In genomic region chr19:55368701-55369563, GRCh38 we compare ENCODE assay signal across 9 cellular contexts. TPM values are rescaled to one million over a fixed set of nuclear protein-coding genes. Genes with fewer than 3 reads are reported as not detected.
DNase-seq lines count a peak whose midpoint lies in the region; ATAC-seq, FAIRE-seq and TF ChIP-seq lines count a peak whose summit lies in the region.
"Had no signal": no experiment of that assay in that cellular context is flagged by ENCODE, and none has a peak within 500 bp of the region (broad histone marks: within the 10 kb centered on the region; RNA-seq: fewer than 3 reads in every experiment).

No MANE protein-coding gene starts in this region.

- H3K27me3 ChIP-seq in HepG2 (ENCODE audit: control insufficient read depth in 1 of 2, insufficient read depth in 2 of 2, low read length in 2 of 2) (peaks cover 7 to 35% of the 10 kb centered on the region in 2 experiments; a peak in 4 of 5 replicates), esophagus squamous epithelium (peaks cover 17 to 92% (median 34%) of the 10 kb centered on the region in 4 donors)

- H3K79me2 ChIP-seq in HepG2 (ENCODE audit: insufficient read depth, low read length): no peaks in the 10 kb centered on the region

- no peaks in the 10 kb centered on the region for H3K36me3 ChIP-seq in HepG2 (replicated peaks in 1 of 2; ENCODE audit: control insufficient read depth in 1 of 2, insufficient read depth in 2 of 2, low read length in 2 of 2)
- H3K36me3 ChIP-seq in esophagus squamous epithelium: no peaks in the 10 kb centered on the region

- TF ChIP-seq POLR2A in HepG2 (IDR thresholded peaks at IDR 0.05; ENCODE audit: insufficient read depth in 1 of 2, low read depth in 2 of 2, low read length in 2 of 2) (no peak), esophagus squamous epithelium (IDR thresholded peaks at IDR 0.05) (no peak)

- H3K4me3 ChIP-seq in AG09309 (ENCODE audit: control insufficient read depth, low read depth, low read length) (peak overlapping the region; percentile 67), astrocyte of the cerebellum (ENCODE audit: low read depth, low read length) (peak overlapping the region; percentile 40), HepG2 (replicated peaks in 1 of 3; ENCODE audit: insufficient read depth in 1 of 3, low read depth in 2 of 3, low read length in 3 of 3) (peak overlapping the region in 2 of 3 experiments; percentile 42 to 59; a peak in 3 of 6 replicates), esophagus squamous epithelium (peak overlapping the region in 2 of 4 donors; percentile 39 to 58)

- TF ChIP-seq CTCF in AG09309 (IDR thresholded peaks at IDR 0.05; ENCODE audit: control insufficient read depth, insufficient read depth, low read depth, low read length, missing control alignments) (no peak), astrocyte of the cerebellum (IDR thresholded peaks at IDR 0.05; ENCODE audit: low read depth, low read length, missing control alignments) (no peak), HepG2 (CRISPR knock-in tag; IDR thresholded peaks at IDR 0.05) (no peak), esophagus squamous epithelium (IDR thresholded peaks at IDR 0.05) (no peak)

- CTCF ChIA-PET in HepG2 (lab: Yijun Ruan, JAX; ENCODE audit: low intra/inter-chr PET ratio, low total read pairs): no interaction called here

- POLR2A ChIA-PET in HepG2 (lab: Yijun Ruan, JAX): interaction anchor here (0.9 to 2.2 kb wide), 4 partner anchors 10 to 110 kb away, joined by 3 to 9 read pairs (median 3); partner anchors contain the start of genes PPP6R1 and UBE2S

- intact Hi-C loops in HepG2 (cut with micrococcal nuclease; ENCODE audit: unreplicated experiment) (no loop called here), esophagus squamous epithelium (cut with DNase I) (no loop called here)

- DNase-seq in AG09309 (ENCODE audit: low read depth) (no peak), HCEC 1CT (peak; percentile 23), astrocyte of the cerebellum (ENCODE audit: low read depth) (no peak), HepG2 (ENCODE audit: low spot score) (no peak), GF-D8 (lab: John Stamatoyannopoulos, UW) (no peak), NCI-H187 (lab: John Stamatoyannopoulos, UW) (no peak), esophagus squamous epithelium (lab: John Stamatoyannopoulos, UW) (no peak)

- H3K4me1 ChIP-seq in HepG2 (ENCODE audit: insufficient read depth, low read length) (peaks cover 38% of the 10 kb centered on the region), esophagus squamous epithelium (peaks cover 14 to 31% (median 20%) of the 10 kb centered on the region in 3 donors)

- H2AFZ ChIP-seq in HepG2 (ENCODE audit: low read length): no peak overlapping the region

- 14% methylated on average over 12 of the region's 54 CpGs for WGBS in HepG2 (ENCODE audit: low lambda C conversion rate)
- WGBS in esophagus squamous epithelium, 2 donors: 8 to 13% methylated on average over 2 to 6 of the region's 54 CpGs

- H3K9me3 ChIP-seq in HepG2 (ENCODE audit: low read length) (no peaks in the 10 kb centered on the region), esophagus squamous epithelium (no peaks in the 10 kb centered on the region)

- no peak for FAIRE-seq in HepG2 (lab: Jason Lieb, UNC)

- peak overlapping the region; percentile 63 for H3K4me2 ChIP-seq in HepG2 (ENCODE audit: low read depth, low read length)

- H3K27ac ChIP-seq in HepG2 (ENCODE audit: extremely low read length, insufficient read depth, low read length) (no peak overlapping the region), esophagus squamous epithelium (no peak overlapping the region)

- TF ChIP-seq EP300 in HepG2 (IDR thresholded peaks at IDR 0.05; ENCODE audit: low read depth in 2 of 2, low read length in 2 of 2): no peak
- no peak for TF ChIP-seq EP300 in HepG2 (CRISPR knock-in tag; IDR thresholded peaks at IDR 0.05; ENCODE audit: borderline replicate concordance)

- peak; percentile 63 for ATAC-seq in HepG2
- ATAC-seq in GM21529 (IDR thresholded peaks at IDR 0.05; ENCODE audit: unreplicated experiment): no peak

- no peak overlapping the region for H3K9ac ChIP-seq in HepG2 (ENCODE audit: insufficient read depth, low read depth, low read length)

- in situ Hi-C loops in astrocyte of the cerebellum (cut with HindIII; ENCODE audit: low sequenced_read_pairs): no loop called here
- in situ Hi-C loops in HepG2 (cut with HindIII; ENCODE audit: extremely low pct_ligation_motif_present, low pct_unique_long_range_greater_than_20kb): no loop called here

- H4K20me1 ChIP-seq in HepG2 (ENCODE audit: insufficient read depth, low read length): no peaks in the 10 kb centered on the region

- TF ChIP-seq RAD21 in HepG2 (CRISPR knock-in tag; IDR thresholded peaks at IDR 0.05): no peak

- no TSS peak for BruUV-seq in HepG2 (replicated peaks; lab: Mats Ljungman, UMichigan)

RNA-seq across cellular contexts. Expression of gene IL11, which starts 1.3 kb away (rescaled TPM):
- total RNA-seq in HepG2 (2016; rRNA removed; fragmentation: Illumina TruSeq; extraction: Trizol): 2.9 and 3.0 TPM in 2 replicates
- total RNA-seq in HepG2 (2016; cell fraction: cytosol; rRNA removed; fragmentation: Illumina TruSeq; extraction: Trizol; ENCODE audit: low read depth): 3.4 and 3.8 TPM in 2 replicates
- 1.8 and 3.5 TPM in 2 replicates for total RNA-seq in HepG2 (2016; cell fraction: insoluble cytoplasmic fraction; rRNA removed; fragmentation: Illumina TruSeq; extraction: Trizol)
- 6.4 and 6.5 TPM in 2 replicates for total RNA-seq in HepG2 (2016; cell fraction: membrane; rRNA removed; fragmentation: Illumina TruSeq; extraction: Trizol)
- total RNA-seq in HepG2 (2016; cell fraction: nucleus; rRNA removed; fragmentation: Illumina TruSeq; extraction: Trizol): 1.9 and 2.4 TPM in 2 replicates
- 2.5 and 4.5 TPM in 2 replicates for polyA plus RNA-seq in HepG2 (2011; rRNA removed)
- polyA plus RNA-seq in HepG2 (2011; cell fraction: cytosol; rRNA removed): 2.8 and 3.0 TPM in 2 replicates
- 5.1 and 7.0 TPM in 2 replicates for polyA plus RNA-seq in HepG2 (2011; cell fraction: nucleus; rRNA removed)
- polyA plus RNA-seq in HepG2 (2012): 0.95 and 4.9 TPM in 2 replicates
- 3.0 and 3.3 TPM in 2 replicates for polyA plus RNA-seq in HepG2 (2016; cell fraction: cytosol; fragmentation: Illumina TruSeq; extraction: Trizol; ENCODE audit: low read depth)
- 2.0 and 2.8 TPM in 2 replicates for polyA plus RNA-seq in HepG2 (2016; cell fraction: insoluble cytoplasmic fraction; fragmentation: Illumina TruSeq; extraction: Trizol; ENCODE audit: low read depth)
- polyA plus RNA-seq in HepG2 (2016; cell fraction: membrane; fragmentation: Illumina TruSeq; extraction: Trizol; ENCODE audit: low read depth): 3.5 and 3.7 TPM in 2 replicates
- polyA plus RNA-seq in HepG2 (2016; cell fraction: nucleus; fragmentation: Illumina TruSeq; extraction: Trizol; ENCODE audit: insufficient read depth, low read depth): 3.7 and 4.1 TPM in 2 replicates
- 0.89 and 2.4 TPM in 2 replicates for polyA minus RNA-seq in HepG2 (2011; rRNA and poly(A)+ RNA removed; ENCODE audit: low replicate concordance)
- 2.2 and 2.6 TPM in 2 replicates for polyA minus RNA-seq in HepG2 (2011; cell fraction: cytosol; rRNA and poly(A)+ RNA removed)
- 0.62 and 0.77 TPM in 2 replicates for polyA minus RNA-seq in HepG2 (2011; cell fraction: nucleus; rRNA and poly(A)+ RNA removed)
- not detected for total RNA-seq in esophagus squamous epithelium

RNA-seq across cellular contexts. Expression of gene GARIN5B, which starts 5.9 kb away (rescaled TPM):
- not detected in 2 replicates for total RNA-seq in HepG2 (2016; rRNA removed; fragmentation: Illumina TruSeq; extraction: Trizol)
- not detected in 2 replicates for total RNA-seq in HepG2 (2016; cell fraction: cytosol; rRNA removed; fragmentation: Illumina TruSeq; extraction: Trizol; ENCODE audit: low read depth)
- total RNA-seq in HepG2 (2016; cell fraction: insoluble cytoplasmic fraction; rRNA removed; fragmentation: Illumina TruSeq; extraction: Trizol): not detected in 2 replicates
- total RNA-seq in HepG2 (2016; cell fraction: membrane; rRNA removed; fragmentation: Illumina TruSeq; extraction: Trizol): not detected in 2 replicates
- not detected in 2 replicates for total RNA-seq in HepG2 (2016; cell fraction: nucleus; rRNA removed; fragmentation: Illumina TruSeq; extraction: Trizol)
- polyA plus RNA-seq in HepG2 (2011; rRNA removed): 0.03 TPM in 1 of 2 replicates, not detected in the other
- polyA plus RNA-seq in HepG2 (2011; cell fraction: cytosol; rRNA removed): not detected in 2 replicates
- polyA plus RNA-seq in HepG2 (2011; cell fraction: nucleus; rRNA removed): 0.31 and 0.59 TPM in 2 replicates
- polyA plus RNA-seq in HepG2 (2012): 0.09 TPM in 1 of 2 replicates, not detected in the other
- polyA plus RNA-seq in HepG2 (2016; cell fraction: cytosol; fragmentation: Illumina TruSeq; extraction: Trizol; ENCODE audit: low read depth): not detected in 2 replicates
- not detected in 2 replicates for polyA plus RNA-seq in HepG2 (2016; cell fraction: insoluble cytoplasmic fraction; fragmentation: Illumina TruSeq; extraction: Trizol; ENCODE audit: low read depth)
- not detected in 2 replicates for polyA plus RNA-seq in HepG2 (2016; cell fraction: membrane; fragmentation: Illumina TruSeq; extraction: Trizol; ENCODE audit: low read depth)
- not detected in 2 replicates for polyA plus RNA-seq in HepG2 (2016; cell fraction: nucleus; fragmentation: Illumina TruSeq; extraction: Trizol; ENCODE audit: insufficient read depth, low read depth)
- not detected in 2 replicates for polyA minus RNA-seq in HepG2 (2011; rRNA and poly(A)+ RNA removed; ENCODE audit: low replicate concordance)
- not detected in 2 replicates for polyA minus RNA-seq in HepG2 (2011; cell fraction: cytosol; rRNA and poly(A)+ RNA removed)
- 0.25 TPM in 1 of 2 replicates, not detected in the other for polyA minus RNA-seq in HepG2 (2011; cell fraction: nucleus; rRNA and poly(A)+ RNA removed)
- not detected for total RNA-seq in esophagus squamous epithelium
- total RNA-seq: neural crest cell had no signal

RNA-seq across cellular contexts. Expression of gene TMEM190, which starts 7.7 kb away (rescaled TPM):
- 0.35 TPM in 1 of 2 replicates, not detected in the other for total RNA-seq in HepG2 (2016; rRNA removed; fragmentation: Illumina TruSeq; extraction: Trizol)
- total RNA-seq in HepG2 (2016; cell fraction: cytosol; rRNA removed; fragmentation: Illumina TruSeq; extraction: Trizol; ENCODE audit: low read depth): 0.81 TPM in 1 of 2 replicates, not detected in the other
- total RNA-seq in HepG2 (2016; cell fraction: insoluble cytoplasmic fraction; rRNA removed; fragmentation: Illumina TruSeq; extraction: Trizol): 0.37 and 0.43 TPM in 2 replicates
- 0.59 and 0.72 TPM in 2 replicates for total RNA-seq in HepG2 (2016; cell fraction: membrane; rRNA removed; fragmentation: Illumina TruSeq; extraction: Trizol)
- not detected in 2 replicates for total RNA-seq in HepG2 (2016; cell fraction: nucleus; rRNA removed; fragmentation: Illumina TruSeq; extraction: Trizol)
- 0.83 and 1.6 TPM in 2 replicates for polyA plus RNA-seq in HepG2 (2011; rRNA removed)
- polyA plus RNA-seq in HepG2 (2011; cell fraction: cytosol; rRNA removed): 1.1 and 1.9 TPM in 2 replicates
- polyA plus RNA-seq in HepG2 (2011; cell fraction: nucleus; rRNA removed): 3.0 and 3.8 TPM in 2 replicates
- 1.3 and 1.4 TPM in 2 replicates for polyA plus RNA-seq in HepG2 (2012)
- polyA plus RNA-seq in HepG2 (2016; cell fraction: cytosol; fragmentation: Illumina TruSeq; extraction: Trizol; ENCODE audit: low read depth): 0.54 and 1.0 TPM in 2 replicates
- 0.67 and 0.95 TPM in 2 replicates for polyA plus RNA-seq in HepG2 (2016; cell fraction: insoluble cytoplasmic fraction; fragmentation: Illumina TruSeq; extraction: Trizol; ENCODE audit: low read depth)
- not detected in 2 replicates for polyA plus RNA-seq in HepG2 (2016; cell fraction: membrane; fragmentation: Illumina TruSeq; extraction: Trizol; ENCODE audit: low read depth)
- polyA plus RNA-seq in HepG2 (2016; cell fraction: nucleus; fragmentation: Illumina TruSeq; extraction: Trizol; ENCODE audit: insufficient read depth, low read depth): 1.3 TPM in 1 of 2 replicates, not detected in the other
- polyA minus RNA-seq in HepG2 (2011; rRNA and poly(A)+ RNA removed; ENCODE audit: low replicate concordance): 0.30 TPM in 1 of 2 replicates, not detected in the other
- not detected in 2 replicates for polyA minus RNA-seq in HepG2 (2011; cell fraction: cytosol; rRNA and poly(A)+ RNA removed)
- polyA minus RNA-seq in HepG2 (2011; cell fraction: nucleus; rRNA and poly(A)+ RNA removed): not detected in 2 replicates
- not detected for total RNA-seq in esophagus squamous epithelium
- total RNA-seq: neural crest cell had no signal

RNA-seq across cellular contexts. Expression of gene COX6B2, which starts 14.4 kb away (rescaled TPM):
- not detected in 2 replicates for total RNA-seq in HepG2 (2016; rRNA removed; fragmentation: Illumina TruSeq; extraction: Trizol)
- not detected in 2 replicates for total RNA-seq in HepG2 (2016; cell fraction: cytosol; rRNA removed; fragmentation: Illumina TruSeq; extraction: Trizol; ENCODE audit: low read depth)
- not detected in 2 replicates for total RNA-seq in HepG2 (2016; cell fraction: insoluble cytoplasmic fraction; rRNA removed; fragmentation: Illumina TruSeq; extraction: Trizol)
- total RNA-seq in HepG2 (2016; cell fraction: membrane; rRNA removed; fragmentation: Illumina TruSeq; extraction: Trizol): not detected in 2 replicates
- total RNA-seq in HepG2 (2016; cell fraction: nucleus; rRNA removed; fragmentation: Illumina TruSeq; extraction: Trizol): not detected in 2 replicates
- polyA plus RNA-seq in HepG2 (2011; rRNA removed): 0.16 and 0.21 TPM in 2 replicates
- 0.04 and 0.05 TPM in 2 replicates for polyA plus RNA-seq in HepG2 (2011; cell fraction: cytosol; rRNA removed)
- polyA plus RNA-seq in HepG2 (2011; cell fraction: nucleus; rRNA removed): 0.43 and 1.4 TPM in 2 replicates
- 0.28 TPM in 2 replicates for polyA plus RNA-seq in HepG2 (2012)
- polyA plus RNA-seq in HepG2 (2016; cell fraction: cytosol; fragmentation: Illumina TruSeq; extraction: Trizol; ENCODE audit: low read depth): not detected in 2 replicates
- not detected in 2 replicates for polyA plus RNA-seq in HepG2 (2016; cell fraction: insoluble cytoplasmic fraction; fragmentation: Illumina TruSeq; extraction: Trizol; ENCODE audit: low read depth)
- not detected in 2 replicates for polyA plus RNA-seq in HepG2 (2016; cell fraction: membrane; fragmentation: Illumina TruSeq; extraction: Trizol; ENCODE audit: low read depth)
- not detected in 2 replicates for polyA plus RNA-seq in HepG2 (2016; cell fraction: nucleus; fragmentation: Illumina TruSeq; extraction: Trizol; ENCODE audit: insufficient read depth, low read depth)
- polyA minus RNA-seq in HepG2 (2011; rRNA and poly(A)+ RNA removed; ENCODE audit: low replicate concordance): 0.16 TPM in 1 of 2 replicates, not detected in the other
- polyA minus RNA-seq in HepG2 (2011; cell fraction: cytosol; rRNA and poly(A)+ RNA removed): not detected in 2 replicates
- not detected in 2 replicates for polyA minus RNA-seq in HepG2 (2011; cell fraction: nucleus; rRNA and poly(A)+ RNA removed)
- 1 to 10 TPM in 1 of 4 donors, under 1 TPM in 2, not detected in 1; 0.66 to 1.4 (median 0.95) TPM for total RNA-seq in esophagus squamous epithelium

RNA-seq across cellular contexts. Expression of gene TMEM238, which starts 15.2 kb away (rescaled TPM):
- total RNA-seq in HepG2 (2016; rRNA removed; fragmentation: Illumina TruSeq; extraction: Trizol) (not detected in 2 replicates), esophagus squamous epithelium (10 to 100 TPM; 11.9 to 41.8 (median 27.1) TPM)
- total RNA-seq in HepG2 (2016; cell fraction: cytosol; rRNA removed; fragmentation: Illumina TruSeq; extraction: Trizol; ENCODE audit: low read depth): not detected in 2 replicates
- not detected in 2 replicates for total RNA-seq in HepG2 (2016; cell fraction: insoluble cytoplasmic fraction; rRNA removed; fragmentation: Illumina TruSeq; extraction: Trizol)
- 0.25 TPM in 1 of 2 replicates, not detected in the other for total RNA-seq in HepG2 (2016; cell fraction: membrane; rRNA removed; fragmentation: Illumina TruSeq; extraction: Trizol)
- not detected in 2 replicates for total RNA-seq in HepG2 (2016; cell fraction: nucleus; rRNA removed; fragmentation: Illumina TruSeq; extraction: Trizol)
- polyA plus RNA-seq in HepG2 (2011; rRNA removed): not detected in 2 replicates
- 0.05 and 0.08 TPM in 2 replicates for polyA plus RNA-seq in HepG2 (2011; cell fraction: cytosol; rRNA removed)
- 0.23 TPM in 1 of 2 replicates, not detected in the other for polyA plus RNA-seq in HepG2 (2011; cell fraction: nucleus; rRNA removed)
- 0.16 TPM in 1 of 2 replicates, not detected in the other for polyA plus RNA-seq in HepG2 (2012)
- not detected in 2 replicates for polyA plus RNA-seq in HepG2 (2016; cell fraction: cytosol; fragmentation: Illumina TruSeq; extraction: Trizol; ENCODE audit: low read depth)
- polyA plus RNA-seq in HepG2 (2016; cell fraction: insoluble cytoplasmic fraction; fragmentation: Illumina TruSeq; extraction: Trizol; ENCODE audit: low read depth): not detected in 2 replicates
- not detected in 2 replicates for polyA plus RNA-seq in HepG2 (2016; cell fraction: membrane; fragmentation: Illumina TruSeq; extraction: Trizol; ENCODE audit: low read depth)
- not detected in 2 replicates for polyA plus RNA-seq in HepG2 (2016; cell fraction: nucleus; fragmentation: Illumina TruSeq; extraction: Trizol; ENCODE audit: insufficient read depth, low read depth)
- 0.14 and 1.4 TPM in 2 replicates for polyA minus RNA-seq in HepG2 (2011; rRNA and poly(A)+ RNA removed; ENCODE audit: low replicate concordance)
- polyA minus RNA-seq in HepG2 (2011; cell fraction: cytosol; rRNA and poly(A)+ RNA removed): 1.1 TPM in 1 of 2 replicates, not detected in the other
- not detected in 2 replicates for polyA minus RNA-seq in HepG2 (2011; cell fraction: nucleus; rRNA and poly(A)+ RNA removed)
